Comparison of ENCODE assay signal across 1 cellular context in genomic region chr7:131897790-131898165, GRCh38.
TF ChIP-seq lines count a peak whose summit lies in the region.

No MANE protein-coding gene starts in this region.

TF ChIP-seq in HCT116, 20 proteins besides CTCF, POLR2A, EP300 and RAD21 (continued from another document):
- TF ChIP-seq ZBTB33 (IDR thresholded peaks at IDR 0.05; ENCODE audit: extremely low read depth, insufficient replicate concordance, low read length) = no peak
- TF ChIP-seq EZH2phosphoT487 (IDR thresholded peaks at IDR 0.05; ENCODE audit: borderline replicate concordance) = no peak
- no peak for TF ChIP-seq EZH2 (IDR thresholded peaks at IDR 0.05)
- no peak for TF ChIP-seq TCF7L2 (IDR thresholded peaks at IDR 0.05; ENCODE audit: borderline replicate concordance, extremely low read depth, insufficient read depth, insufficient read length)
